26 cellular contexts compared by ENCODE assay signal in the genomic region with DNA sequence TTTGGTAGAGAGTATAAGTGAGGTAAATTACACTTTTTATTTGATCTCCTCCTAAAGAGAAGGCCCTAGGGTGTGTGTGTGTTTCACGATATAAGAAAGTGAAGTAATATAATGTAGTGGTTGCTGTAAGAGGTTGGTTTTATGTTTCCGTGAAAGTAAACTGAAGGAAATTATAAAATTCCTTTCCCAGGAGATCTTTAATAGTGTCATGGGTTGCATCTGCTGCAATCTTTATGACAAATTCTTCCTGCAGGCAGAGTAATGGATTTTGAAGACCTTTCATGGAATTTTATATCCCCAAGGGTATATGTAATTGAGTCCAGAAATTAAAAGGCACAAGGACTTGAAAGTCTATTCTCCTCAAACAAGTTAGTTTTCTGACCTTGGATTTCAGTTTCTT.
"Had no signal": no experiment of that assay in that cellular context is flagged by ENCODE, and none has a peak within 500 bp of the region (broad histone marks: within the 10 kb centered on the region; RNA-seq: fewer than 3 reads in every experiment).

No MANE protein-coding gene starts in this region.

- H3K4me3 ChIP-seq: breast epithelium, dorsolateral prefrontal cortex, esophagus squamous epithelium, left lung, lung, right lobe of liver, smooth muscle cell, testis, vagina had no signal

- H3K27ac ChIP-seq: breast epithelium, dorsolateral prefrontal cortex, esophagus squamous epithelium, left lung, right lobe of liver, testis, vagina had no signal

- ATAC-seq: activated T-cell treated with anti-CD3 and anti-CD28 coated beads, Interleukin-2, amount 50 U/mL, for 4 hours; effector memory CD8-positive, alpha-beta T cell; left lung; naive thymus-derived CD4-positive, alpha-beta T cell; right lobe of liver; stimulated activated naive B cell treated with anti-CD40 and anti-IgM and Interleukin-4, amounts not matched to agents 10 μg/mL and 1 μg/mL and 100 μg/mL, for 72 hours had no signal

- DNase-seq: activated CD8-positive, alpha-beta memory T cell treated with anti-CD3 and anti-CD28 coated beads for 24 hours; activated CD8-positive, alpha-beta memory T cell treated with anti-CD3 and anti-CD28 coated beads, Interleukin-2, amount 50 U/mL, for 48 hours; activated naive CD4-positive, alpha-beta T cell treated with Interleukin-2 at 50 U/mL for 16 hours; activated naive CD8-positive, alpha-beta T cell treated with anti-CD3 and anti-CD28 coated beads for 36 hours; activated T-cell treated with anti-CD3 and anti-CD28 coated beads, Interleukin-2, amount 50 U/mL, for 4 hours; amniotic stem cell; dorsolateral prefrontal cortex; effector memory CD8-positive, alpha-beta T cell; esophagus squamous epithelium; hippocampal formation; kidney glomerular epithelial cell; left lung; naive thymus-derived CD4-positive, alpha-beta T cell; occipital lobe; posterior cingulate gyrus; right lobe of liver; stimulated activated CD4-positive, alpha-beta T cell treated with anti-CD3 and anti-CD28 coated beads, Interleukin-15, amount 100 ng/mL, for 24 hours; stimulated activated CD4-positive, alpha-beta T cell treated with anti-CD3 and anti-CD28 coated beads, Interleukin-2, amount 100 ng/mL, for 48 hours; stimulated activated CD8-positive, alpha-beta memory T cell treated with anti-CD3 and anti-CD28 coated beads, Interleukin-4, amount 100 ng/mL, for 48 hours; stimulated activated naive B cell treated with anti-CD40 and anti-IgM and Interleukin-4, amounts not matched to agents 10 μg/mL and 1 μg/mL and 100 μg/mL, for 72 hours; testis; trophoblast cell had no signal
